Comparison of ENCODE assay signal across 1 cellular context in genomic region chr9:137491735-137492432, GRCh38.
TF ChIP-seq lines count a peak whose summit lies in the region.

No MANE protein-coding gene starts in this region.

TF ChIP-seq in K562, 482 proteins besides CTCF, POLR2A, EP300 and RAD21 (continued from another document and continues in another):
- no peak for TF ChIP-seq AFF4 (CRISPR knock-in tag; IDR thresholded peaks at IDR 0.05)
- no peak for TF ChIP-seq CLOCK (CRISPR knock-in tag; IDR thresholded peaks at IDR 0.05; ENCODE audit: borderline replicate concordance)
- TF ChIP-seq ETV6 (IDR thresholded peaks at IDR 0.05; ENCODE audit: borderline replicate concordance in 1 of 2, low read depth in 2 of 2, low read length in 1 of 2): no peak
- TF ChIP-seq ETV6 (CRISPR knock-in tag; IDR thresholded peaks at IDR 0.05; ENCODE audit: borderline replicate concordance): no peak
- TF ChIP-seq GTF3C2 (IDR thresholded peaks at IDR 0.05; ENCODE audit: borderline replicate concordance, extremely low read depth, insufficient read length): no peak
- no peak for TF ChIP-seq ZKSCAN1 (IDR thresholded peaks at IDR 0.05; ENCODE audit: low read depth, low read length)
- TF ChIP-seq LARP7 (IDR thresholded peaks at IDR 0.05): no peak
- TF ChIP-seq HES1 (IDR thresholded peaks at IDR 0.05; ENCODE audit: low read depth): no peak
- TF ChIP-seq GTF2A2 (tag; IDR thresholded peaks at IDR 0.05): no peak
- no peak for TF ChIP-seq TFE3 (CRISPR knock-in tag; IDR thresholded peaks at IDR 0.05)
- TF ChIP-seq MBD1 (CRISPR knock-in tag; IDR thresholded peaks at IDR 0.05): no peak
- TF ChIP-seq CEBPG (CRISPR knock-in tag; IDR thresholded peaks at IDR 0.05): no peak
- no peak for TF ChIP-seq CEBPG (tag; conservative IDR thresholded peaks at IDR 0.05 in 1 of 2, IDR thresholded peaks at IDR 0.05 in 1 of 2)
- no peak for TF ChIP-seq TSC22D4 (tag; IDR thresholded peaks at IDR 0.05)
- no peak for TF ChIP-seq ZNF324 (CRISPR knock-in tag; IDR thresholded peaks at IDR 0.05)
- no peak for TF ChIP-seq MBD2 (IDR thresholded peaks at IDR 0.05; ENCODE audit: borderline replicate concordance, low read depth)
- TF ChIP-seq PYGO2 (tag; IDR thresholded peaks at IDR 0.05): no peak
- TF ChIP-seq C11orf30 (IDR thresholded peaks at IDR 0.05; ENCODE audit: low read depth): no peak
- TF ChIP-seq BCOR (IDR thresholded peaks at IDR 0.05): peak; percentile 64; the same call in 1 of the 2 replicates
- TF ChIP-seq PHB2 (IDR thresholded peaks at IDR 0.05; ENCODE audit: low read depth): no peak
- TF ChIP-seq HMBOX1 (IDR thresholded peaks at IDR 0.05): no peak
- no peak for TF ChIP-seq ZKSCAN8 (CRISPR knock-in tag; IDR thresholded peaks at IDR 0.05)
- TF ChIP-seq HMGN3 (IDR thresholded peaks at IDR 0.05; ENCODE audit: borderline replicate concordance, extremely low read depth, insufficient read length, low read depth, low read length): no peak
- TF ChIP-seq THRB (CRISPR knock-in tag; conservative IDR thresholded peaks at IDR 0.05): no peak; the same call in 1 of the 2 replicates
- no peak for TF ChIP-seq ATF2 (CRISPR knock-in tag; IDR thresholded peaks at IDR 0.05)
- no peak for TF ChIP-seq KLF13 (tag; IDR thresholded peaks at IDR 0.05; ENCODE audit: borderline replicate concordance, low read depth)
- no peak for TF ChIP-seq MECOM (CRISPR knock-in tag; IDR thresholded peaks at IDR 0.05)
- no peak for TF ChIP-seq BDP1 (IDR thresholded peaks at IDR 0.05; ENCODE audit: insufficient read depth, insufficient read length)
- TF ChIP-seq POLR2AphosphoS2 (IDR thresholded peaks at IDR 0.05; ENCODE audit: low read length): no peak
- peak; percentile 34; the same call in 1 of the 2 replicates for TF ChIP-seq PHF8 (IDR thresholded peaks at IDR 0.05; ENCODE audit: borderline replicate concordance, low read length)
- TF ChIP-seq REST (CRISPR knock-in tag; IDR thresholded peaks at IDR 0.05; ENCODE audit: low read depth): no peak
- no peak for TF ChIP-seq ZNF282 (CRISPR knock-in tag; IDR thresholded peaks at IDR 0.05)
- no peak for TF ChIP-seq TBP (optimal IDR thresholded peaks at IDR 0.05; ENCODE audit: low read depth, low read length)
- no peak for TF ChIP-seq CHD4 (IDR thresholded peaks at IDR 0.05; ENCODE audit: insufficient read depth, insufficient replicate concordance, low read depth, low read length, poor library complexity, severe bottlenecking)
- TF ChIP-seq KDM1A (IDR thresholded peaks at IDR 0.05): no peak
- no peak for TF ChIP-seq ZNF707 (CRISPR knock-in tag; conservative IDR thresholded peaks at IDR 0.05)
- TF ChIP-seq ZC3H8 (IDR thresholded peaks at IDR 0.05): no peak
